ENCODE assay signal across 34 cellular contexts in the genomic region with DNA sequence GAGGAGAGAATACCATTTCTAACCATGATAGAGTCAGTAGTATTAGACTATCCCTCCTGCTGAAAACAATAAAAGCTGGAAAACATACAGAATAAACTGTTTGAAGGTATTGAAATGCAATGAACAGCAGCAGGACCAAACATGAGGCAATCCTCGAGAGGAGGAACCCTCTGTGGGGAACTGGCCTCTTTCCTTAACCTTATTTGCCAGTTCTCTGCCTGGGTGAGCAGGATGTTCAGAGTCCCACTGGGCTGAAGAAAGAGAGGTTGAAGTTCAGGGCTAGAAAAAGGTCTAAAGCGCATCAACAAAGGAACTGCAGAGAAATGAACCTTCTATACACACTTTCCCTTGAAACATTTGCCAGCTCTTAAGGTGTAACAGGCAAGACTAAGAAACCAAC.
"Had no signal": no experiment of that assay in that cellular context is flagged by ENCODE, and none has a peak within 500 bp of the region (broad histone marks: within the 10 kb centered on the region; RNA-seq: fewer than 3 reads in every experiment).

No MANE protein-coding gene starts in this region.

- ATAC-seq: activated CD8-positive, alpha-beta memory T cell treated with anti-CD3 and anti-CD28 coated beads, Interleukin-2, amount 10 ng/mL, durations not matched to agents 7 days and 5 days; PC-3 had no signal

- H3K4me1 Mint-ChIP-seq: activated CD4-positive, alpha-beta memory T cell treated with anti-CD3 and anti-CD28 coated beads, Interleukin-2, amount 10 ng/mL, durations not matched to agents 7 days and 5 days; activated CD8-positive, alpha-beta memory T cell treated with anti-CD3 and anti-CD28 coated beads, Interleukin-2, amount 10 ng/mL, durations not matched to agents 7 days and 5 days; activated naive CD4-positive, alpha-beta T cell treated with anti-CD3 and anti-CD28 coated beads, Interleukin-2, amount 10 ng/mL, durations not matched to agents 7 days and 5 days; central memory CD8-positive, alpha-beta T cell had no signal

- H3K4me3 Mint-ChIP-seq: activated CD4-positive, alpha-beta memory T cell treated with anti-CD3 and anti-CD28 coated beads, Interleukin-2, amount 10 ng/mL, durations not matched to agents 7 days and 5 days; activated CD8-positive, alpha-beta memory T cell treated with anti-CD3 and anti-CD28 coated beads, Interleukin-2, amount 10 ng/mL, durations not matched to agents 7 days and 5 days; activated naive CD4-positive, alpha-beta T cell treated with anti-CD3 and anti-CD28 coated beads, Interleukin-2, amount 10 ng/mL, durations not matched to agents 7 days and 5 days; activated naive CD8-positive, alpha-beta T cell; central memory CD8-positive, alpha-beta T cell had no signal

- H3K4me3 ChIP-seq: cardiac muscle cell had no signal

- H3K27ac ChIP-seq: brain microvascular endothelial cell, cardiac muscle cell, VCaP had no signal

- H3K36me3 ChIP-seq: brain microvascular endothelial cell, cardiac muscle cell had no signal

- H3K9me3 Mint-ChIP-seq: activated CD4-positive, alpha-beta memory T cell treated with anti-CD3 and anti-CD28 coated beads, Interleukin-2, amount 10 ng/mL, durations not matched to agents 7 days and 5 days; activated naive CD4-positive, alpha-beta T cell treated with anti-CD3 and anti-CD28 coated beads, Interleukin-2, amount 10 ng/mL, durations not matched to agents 7 days and 5 days; central memory CD8-positive, alpha-beta T cell had no signal

- H3K36me3 Mint-ChIP-seq: activated CD8-positive, alpha-beta memory T cell treated with anti-CD3 and anti-CD28 coated beads, Interleukin-2, amount 10 ng/mL, durations not matched to agents 7 days and 5 days; activated naive CD4-positive, alpha-beta T cell treated with anti-CD3 and anti-CD28 coated beads, Interleukin-2, amount 10 ng/mL, durations not matched to agents 7 days and 5 days had no signal

- DNase-seq: activated CD4-positive, alpha-beta memory T cell treated with anti-CD3 and anti-CD28 coated beads, Interleukin-2, amount 10 ng/mL, durations not matched to agents 7 days and 5 days; activated CD4-positive, alpha-beta T cell treated with anti-CD3 and anti-CD28 coated beads for 1 hour; activated CD4-positive, alpha-beta T cell treated with anti-CD3 and anti-CD28 coated beads for 48 hours; activated CD4-positive, CD25-positive, alpha-beta regulatory T cell; activated CD8-positive, alpha-beta memory T cell treated with anti-CD3 and anti-CD28 coated beads for 24 hours; activated CD8-positive, alpha-beta memory T cell treated with anti-CD3 and anti-CD28 coated beads, Interleukin-2, amount 10 ng/mL, durations not matched to agents 7 days and 5 days; activated CD8-positive, alpha-beta memory T cell treated with anti-CD3 and anti-CD28 coated beads, Interleukin-2, amount 50 U/mL, for 48 hours; activated effector memory CD4-positive, alpha-beta T cell treated with Interleukin-2 at 50 U/mL for 16 hours; activated naive CD4-positive, alpha-beta T cell treated with anti-CD3 and anti-CD28 coated beads, Interleukin-2, amount 10 ng/mL, durations not matched to agents 7 days and 5 days; activated T-cell treated with anti-CD3 and anti-CD28 coated beads, Interleukin-2, amount 50 U/mL, for 48 hours; amniotic stem cell; aorta; brain microvascular endothelial cell; Karpas-422; KBM-7; MM.1S; NCI-H1105; NCI-H1417 treated with DMSO at 0.1 percent for 48 hours; NCI-H187 treated with DMSO at 0.1 percent for 48 hours; NCI-H2081; NCI-H2171 treated with DMSO at 0.1 percent for 48 hours; NCI-H2227 treated with DMSO at 0.1 percent for 48 hours; NCI-H446; NCI-H510A treated with DMSO at 0.1 percent for 48 hours; PC-3; Right ventricle myocardium superior; SW 1271; T-helper 1 cell; T-helper 2 cell; T-helper 9 cell had no signal

- H3K27ac Mint-ChIP-seq: activated CD4-positive, alpha-beta memory T cell treated with anti-CD3 and anti-CD28 coated beads, Interleukin-2, amount 10 ng/mL, durations not matched to agents 7 days and 5 days; activated CD8-positive, alpha-beta memory T cell treated with anti-CD3 and anti-CD28 coated beads, Interleukin-2, amount 10 ng/mL, durations not matched to agents 7 days and 5 days; activated naive CD4-positive, alpha-beta T cell treated with anti-CD3 and anti-CD28 coated beads, Interleukin-2, amount 10 ng/mL, durations not matched to agents 7 days and 5 days; activated naive CD8-positive, alpha-beta T cell had no signal

- H3K27me3 ChIP-seq: brain microvascular endothelial cell, cardiac muscle cell had no signal
